In the genomic region with DNA sequence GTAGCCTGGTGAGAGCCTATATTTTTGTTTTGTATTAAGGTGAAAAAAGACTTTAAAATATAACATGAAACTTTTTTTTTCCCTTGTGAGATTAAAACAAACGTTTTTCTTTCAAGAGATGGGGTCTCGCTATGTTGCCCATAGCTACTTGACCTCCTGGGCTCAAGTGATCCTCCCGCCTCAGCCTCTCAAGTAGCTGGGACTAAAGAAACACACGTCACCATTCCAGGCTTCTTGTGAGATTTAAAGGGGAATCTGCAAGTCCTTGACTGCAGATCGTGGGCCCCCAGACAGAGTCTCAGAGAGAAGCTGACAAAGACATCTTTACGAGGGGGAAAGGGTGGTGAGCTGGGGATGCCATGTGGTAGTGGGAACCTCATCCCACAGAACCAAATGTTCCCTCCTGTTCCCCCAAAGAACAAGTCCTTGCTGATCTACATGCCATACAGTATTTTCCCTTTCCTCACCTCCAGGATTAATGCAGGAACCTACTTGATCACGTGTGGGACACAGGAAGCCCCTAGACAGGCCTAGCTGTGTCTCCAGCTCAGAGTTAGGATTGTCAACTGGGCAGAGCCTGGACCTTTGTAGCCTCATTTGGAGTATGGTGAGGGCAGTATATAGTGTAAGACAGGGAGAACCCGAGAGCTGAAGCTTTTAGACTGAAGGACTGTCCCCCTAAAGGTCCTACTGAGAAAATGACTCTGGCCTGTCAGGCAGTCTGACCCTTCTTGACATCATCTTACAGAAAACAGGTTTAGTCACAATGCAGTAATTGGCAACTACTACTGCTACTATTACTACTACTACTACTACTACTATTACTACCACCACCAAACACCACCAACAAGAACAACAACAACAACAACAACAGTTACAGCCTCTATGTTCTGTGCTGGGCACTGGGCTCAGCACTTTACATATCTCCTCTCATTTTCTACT, we compare ENCODE assay signal across 1 cellular context.
TF ChIP-seq lines count a peak whose summit lies in the region.

No MANE protein-coding gene starts in this region.

TF ChIP-seq in HEK293, 187 proteins besides CTCF, POLR2A, EP300 and RAD21 (continued from another document and continues in another):
- TF ChIP-seq, protein P1, sequence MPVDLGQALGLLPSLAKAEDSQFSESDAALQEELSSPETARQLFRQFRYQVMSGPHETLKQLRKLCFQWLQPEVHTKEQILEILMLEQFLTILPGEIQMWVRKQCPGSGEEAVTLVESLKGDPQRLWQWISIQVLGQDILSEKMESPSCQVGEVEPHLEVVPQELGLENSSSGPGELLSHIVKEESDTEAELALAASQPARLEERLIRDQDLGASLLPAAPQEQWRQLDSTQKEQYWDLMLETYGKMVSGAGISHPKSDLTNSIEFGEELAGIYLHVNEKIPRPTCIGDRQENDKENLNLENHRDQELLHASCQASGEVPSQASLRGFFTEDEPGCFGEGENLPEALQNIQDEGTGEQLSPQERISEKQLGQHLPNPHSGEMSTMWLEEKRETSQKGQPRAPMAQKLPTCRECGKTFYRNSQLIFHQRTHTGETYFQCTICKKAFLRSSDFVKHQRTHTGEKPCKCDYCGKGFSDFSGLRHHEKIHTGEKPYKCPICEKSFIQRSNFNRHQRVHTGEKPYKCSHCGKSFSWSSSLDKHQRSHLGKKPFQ (tag by site-specific recombination; IDR thresholded peaks at IDR 0.05), result no peak
- TF ChIP-seq, protein P2, sequence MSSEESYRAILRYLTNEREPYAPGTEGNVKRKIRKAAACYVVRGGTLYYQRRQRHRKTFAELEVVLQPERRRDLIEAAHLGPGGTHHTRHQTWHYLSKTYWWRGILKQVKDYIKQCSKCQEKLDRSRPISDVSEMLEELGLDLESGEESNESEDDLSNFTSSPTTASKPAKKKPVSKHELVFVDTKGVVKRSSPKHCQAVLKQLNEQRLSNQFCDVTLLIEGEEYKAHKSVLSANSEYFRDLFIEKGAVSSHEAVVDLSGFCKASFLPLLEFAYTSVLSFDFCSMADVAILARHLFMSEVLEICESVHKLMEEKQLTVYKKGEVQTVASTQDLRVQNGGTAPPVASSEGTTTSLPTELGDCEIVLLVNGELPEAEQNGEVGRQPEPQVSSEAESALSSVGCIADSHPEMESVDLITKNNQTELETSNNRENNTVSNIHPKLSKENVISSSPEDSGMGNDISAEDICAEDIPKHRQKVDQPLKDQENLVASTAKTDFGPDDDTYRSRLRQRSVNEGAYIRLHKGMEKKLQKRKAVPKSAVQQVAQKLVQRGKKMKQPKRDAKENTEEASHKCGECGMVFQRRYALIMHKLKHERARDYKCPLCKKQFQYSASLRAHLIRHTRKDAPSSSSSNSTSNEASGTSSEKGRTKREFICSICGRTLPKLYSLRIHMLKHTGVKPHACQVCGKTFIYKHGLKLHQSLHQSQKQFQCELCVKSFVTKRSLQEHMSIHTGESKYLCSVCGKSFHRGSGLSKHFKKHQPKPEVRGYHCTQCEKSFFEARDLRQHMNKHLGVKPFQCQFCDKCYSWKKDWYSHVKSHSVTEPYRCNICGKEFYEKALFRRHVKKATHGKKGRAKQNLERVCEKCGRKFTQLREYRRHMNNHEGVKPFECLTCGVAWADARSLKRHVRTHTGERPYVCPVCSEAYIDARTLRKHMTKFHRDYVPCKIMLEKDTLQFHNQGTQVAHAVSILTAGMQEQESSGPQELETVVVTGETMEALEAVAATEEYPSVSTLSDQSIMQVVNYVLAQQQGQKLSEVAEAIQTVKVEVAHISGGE (tag by site-specific recombination; conservative IDR thresholded peaks at IDR 0.05; ENCODE audit: low read depth), result no peak
- no peak for TF ChIP-seq GLIS2 (tag by site-specific recombination; IDR thresholded peaks at IDR 0.05)
- TF ChIP-seq ZNF501 (tag by site-specific recombination; IDR thresholded peaks at IDR 0.05), result no peak
- peak; percentile 78 for TF ChIP-seq ZNF121 (tag by site-specific recombination; IDR thresholded peaks at IDR 0.05)
- no peak for TF ChIP-seq ZNF174 (tag by site-specific recombination; IDR thresholded peaks at IDR 0.05)
- TF ChIP-seq ZNF560 (tag by site-specific recombination; IDR thresholded peaks at IDR 0.05; ENCODE audit: borderline replicate concordance), result no peak
- no peak for TF ChIP-seq ZNF548 (tag by site-specific recombination; IDR thresholded peaks at IDR 0.05)
- TF ChIP-seq ZNF214 (tag by site-specific recombination; IDR thresholded peaks at IDR 0.05; ENCODE audit: borderline replicate concordance), result no peak
- TF ChIP-seq OSR2 (tag by site-specific recombination; IDR thresholded peaks at IDR 0.05), result peak; percentile 91
- TF ChIP-seq, protein P3, sequence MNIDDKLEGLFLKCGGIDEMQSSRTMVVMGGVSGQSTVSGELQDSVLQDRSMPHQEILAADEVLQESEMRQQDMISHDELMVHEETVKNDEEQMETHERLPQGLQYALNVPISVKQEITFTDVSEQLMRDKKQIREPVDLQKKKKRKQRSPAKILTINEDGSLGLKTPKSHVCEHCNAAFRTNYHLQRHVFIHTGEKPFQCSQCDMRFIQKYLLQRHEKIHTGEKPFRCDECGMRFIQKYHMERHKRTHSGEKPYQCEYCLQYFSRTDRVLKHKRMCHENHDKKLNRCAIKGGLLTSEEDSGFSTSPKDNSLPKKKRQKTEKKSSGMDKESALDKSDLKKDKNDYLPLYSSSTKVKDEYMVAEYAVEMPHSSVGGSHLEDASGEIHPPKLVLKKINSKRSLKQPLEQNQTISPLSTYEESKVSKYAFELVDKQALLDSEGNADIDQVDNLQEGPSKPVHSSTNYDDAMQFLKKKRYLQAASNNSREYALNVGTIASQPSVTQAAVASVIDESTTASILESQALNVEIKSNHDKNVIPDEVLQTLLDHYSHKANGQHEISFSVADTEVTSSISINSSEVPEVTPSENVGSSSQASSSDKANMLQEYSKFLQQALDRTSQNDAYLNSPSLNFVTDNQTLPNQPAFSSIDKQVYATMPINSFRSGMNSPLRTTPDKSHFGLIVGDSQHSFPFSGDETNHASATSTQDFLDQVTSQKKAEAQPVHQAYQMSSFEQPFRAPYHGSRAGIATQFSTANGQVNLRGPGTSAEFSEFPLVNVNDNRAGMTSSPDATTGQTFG (tag by site-specific recombination; IDR thresholded peaks at IDR 0.05; ENCODE audit: borderline replicate concordance), result no peak
- TF ChIP-seq MYNN (tag by site-specific recombination; IDR thresholded peaks at IDR 0.05; ENCODE audit: borderline replicate concordance), result peak; percentile 34; the same call in 1 of the 2 replicates
- no peak for TF ChIP-seq ZNF621 (tag by site-specific recombination; IDR thresholded peaks at IDR 0.05)
- TF ChIP-seq ZNF558 (tag by site-specific recombination; IDR thresholded peaks at IDR 0.05), result 0 out of 2 replicates have a peak, but pooled peaks have one; percentile 56
- TF ChIP-seq, protein P4, sequence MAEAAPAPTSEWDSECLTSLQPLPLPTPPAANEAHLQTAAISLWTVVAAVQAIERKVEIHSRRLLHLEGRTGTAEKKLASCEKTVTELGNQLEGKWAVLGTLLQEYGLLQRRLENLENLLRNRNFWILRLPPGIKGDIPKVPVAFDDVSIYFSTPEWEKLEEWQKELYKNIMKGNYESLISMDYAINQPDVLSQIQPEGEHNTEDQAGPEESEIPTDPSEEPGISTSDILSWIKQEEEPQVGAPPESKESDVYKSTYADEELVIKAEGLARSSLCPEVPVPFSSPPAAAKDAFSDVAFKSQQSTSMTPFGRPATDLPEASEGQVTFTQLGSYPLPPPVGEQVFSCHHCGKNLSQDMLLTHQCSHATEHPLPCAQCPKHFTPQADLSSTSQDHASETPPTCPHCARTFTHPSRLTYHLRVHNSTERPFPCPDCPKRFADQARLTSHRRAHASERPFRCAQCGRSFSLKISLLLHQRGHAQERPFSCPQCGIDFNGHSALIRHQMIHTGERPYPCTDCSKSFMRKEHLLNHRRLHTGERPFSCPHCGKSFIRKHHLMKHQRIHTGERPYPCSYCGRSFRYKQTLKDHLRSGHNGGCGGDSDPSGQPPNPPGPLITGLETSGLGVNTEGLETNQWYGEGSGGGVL (tag by site-specific recombination; IDR thresholded peaks at IDR 0.05), result no peak
- TF ChIP-seq, protein P5, sequence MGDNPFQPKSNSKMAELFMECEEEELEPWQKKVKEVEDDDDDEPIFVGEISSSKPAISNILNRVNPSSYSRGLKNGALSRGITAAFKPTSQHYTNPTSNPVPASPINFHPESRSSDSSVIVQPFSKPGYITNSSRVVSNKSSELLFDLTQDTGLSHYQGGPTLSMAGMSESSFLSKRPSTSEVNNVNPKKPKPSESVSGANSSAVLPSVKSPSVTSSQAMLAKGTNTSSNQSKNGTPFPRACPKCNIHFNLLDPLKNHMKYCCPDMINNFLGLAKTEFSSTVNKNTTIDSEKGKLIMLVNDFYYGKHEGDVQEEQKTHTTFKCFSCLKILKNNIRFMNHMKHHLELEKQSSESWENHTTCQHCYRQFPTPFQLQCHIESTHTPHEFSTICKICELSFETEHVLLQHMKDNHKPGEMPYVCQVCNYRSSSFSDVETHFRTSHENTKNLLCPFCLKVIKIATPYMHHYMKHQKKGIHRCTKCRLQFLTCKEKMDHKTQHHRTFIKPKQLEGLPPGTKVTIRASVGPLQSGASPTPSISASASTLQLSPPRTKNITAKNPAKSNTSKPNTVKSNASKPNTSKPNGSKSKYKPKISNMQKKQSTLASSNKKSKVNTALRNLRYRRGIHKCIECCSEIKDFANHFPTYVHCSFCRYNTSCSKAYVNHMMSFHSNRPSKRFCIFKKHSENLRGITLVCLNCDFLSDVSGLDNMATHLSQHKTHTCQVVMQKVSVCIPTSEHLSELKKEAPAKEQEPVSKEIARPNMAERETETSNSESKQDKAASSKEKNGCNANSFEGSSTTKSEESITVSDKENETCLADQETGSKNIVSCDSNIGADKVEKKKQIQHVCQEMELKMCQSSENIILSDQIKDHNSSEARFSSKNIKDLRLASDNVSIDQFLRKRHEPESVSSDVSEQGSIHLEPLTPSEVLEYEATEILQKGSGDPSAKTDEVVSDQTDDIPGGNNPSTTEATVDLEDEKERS (tag by site-specific recombination; IDR thresholded peaks at IDR 0.05), result no peak
- TF ChIP-seq, protein P6, sequence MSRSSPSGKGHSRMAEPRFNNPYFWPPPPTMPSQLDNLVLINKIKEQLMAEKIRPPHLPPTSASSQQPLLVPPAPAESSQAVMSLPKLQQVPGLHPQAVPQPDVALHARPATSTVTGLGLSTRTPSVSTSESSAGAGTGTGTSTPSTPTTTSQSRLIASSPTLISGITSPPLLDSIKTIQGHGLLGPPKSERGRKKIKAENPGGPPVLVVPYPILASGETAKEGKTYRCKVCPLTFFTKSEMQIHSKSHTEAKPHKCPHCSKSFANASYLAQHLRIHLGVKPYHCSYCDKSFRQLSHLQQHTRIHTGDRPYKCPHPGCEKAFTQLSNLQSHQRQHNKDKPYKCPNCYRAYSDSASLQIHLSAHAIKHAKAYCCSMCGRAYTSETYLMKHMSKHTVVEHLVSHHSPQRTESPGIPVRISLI (tag by site-specific recombination; IDR thresholded peaks at IDR 0.05), result no peak
- TF ChIP-seq ZNF529 (tag by site-specific recombination; IDR thresholded peaks at IDR 0.05; ENCODE audit: insufficient replicate concordance), result no peak
- no peak for TF ChIP-seq ZNF549 (tag by site-specific recombination; IDR thresholded peaks at IDR 0.05)
- TF ChIP-seq, protein P7, sequence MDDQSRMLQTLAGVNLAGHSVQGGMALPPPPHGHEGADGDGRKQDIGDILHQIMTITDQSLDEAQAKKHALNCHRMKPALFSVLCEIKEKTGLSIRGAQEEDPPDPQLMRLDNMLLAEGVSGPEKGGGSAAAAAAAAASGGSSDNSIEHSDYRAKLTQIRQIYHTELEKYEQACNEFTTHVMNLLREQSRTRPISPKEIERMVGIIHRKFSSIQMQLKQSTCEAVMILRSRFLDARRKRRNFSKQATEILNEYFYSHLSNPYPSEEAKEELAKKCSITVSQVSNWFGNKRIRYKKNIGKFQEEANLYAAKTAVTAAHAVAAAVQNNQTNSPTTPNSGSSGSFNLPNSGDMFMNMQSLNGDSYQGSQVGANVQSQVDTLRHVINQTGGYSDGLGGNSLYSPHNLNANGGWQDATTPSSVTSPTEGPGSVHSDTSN (CRISPR knock-in tag; IDR thresholded peaks at IDR 0.05), result no peak
- TF ChIP-seq, protein P8, sequence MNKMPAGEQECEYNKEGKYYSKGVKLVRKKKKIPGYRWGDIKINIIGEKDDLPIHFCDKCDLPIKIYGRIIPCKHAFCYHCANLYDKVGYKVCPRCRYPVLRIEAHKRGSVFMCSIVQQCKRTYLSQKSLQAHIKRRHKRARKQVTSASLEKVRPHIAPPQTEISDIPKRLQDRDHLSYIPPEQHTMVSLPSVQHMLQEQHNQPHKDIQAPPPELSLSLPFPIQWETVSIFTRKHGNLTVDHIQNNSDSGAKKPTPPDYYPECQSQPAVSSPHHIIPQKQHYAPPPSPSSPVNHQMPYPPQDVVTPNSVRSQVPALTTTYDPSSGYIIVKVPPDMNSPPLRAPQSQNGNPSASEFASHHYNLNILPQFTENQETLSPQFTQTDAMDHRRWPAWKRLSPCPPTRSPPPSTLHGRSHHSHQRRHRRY (tag by site-specific recombination; IDR thresholded peaks at IDR 0.05), result no peak
- no peak for TF ChIP-seq ZNF530 (tag by site-specific recombination; IDR thresholded peaks at IDR 0.05; ENCODE audit: low read depth)
- TF ChIP-seq GLI4 (tag by site-specific recombination; IDR thresholded peaks at IDR 0.05), result no peak
- TF ChIP-seq, protein P9, sequence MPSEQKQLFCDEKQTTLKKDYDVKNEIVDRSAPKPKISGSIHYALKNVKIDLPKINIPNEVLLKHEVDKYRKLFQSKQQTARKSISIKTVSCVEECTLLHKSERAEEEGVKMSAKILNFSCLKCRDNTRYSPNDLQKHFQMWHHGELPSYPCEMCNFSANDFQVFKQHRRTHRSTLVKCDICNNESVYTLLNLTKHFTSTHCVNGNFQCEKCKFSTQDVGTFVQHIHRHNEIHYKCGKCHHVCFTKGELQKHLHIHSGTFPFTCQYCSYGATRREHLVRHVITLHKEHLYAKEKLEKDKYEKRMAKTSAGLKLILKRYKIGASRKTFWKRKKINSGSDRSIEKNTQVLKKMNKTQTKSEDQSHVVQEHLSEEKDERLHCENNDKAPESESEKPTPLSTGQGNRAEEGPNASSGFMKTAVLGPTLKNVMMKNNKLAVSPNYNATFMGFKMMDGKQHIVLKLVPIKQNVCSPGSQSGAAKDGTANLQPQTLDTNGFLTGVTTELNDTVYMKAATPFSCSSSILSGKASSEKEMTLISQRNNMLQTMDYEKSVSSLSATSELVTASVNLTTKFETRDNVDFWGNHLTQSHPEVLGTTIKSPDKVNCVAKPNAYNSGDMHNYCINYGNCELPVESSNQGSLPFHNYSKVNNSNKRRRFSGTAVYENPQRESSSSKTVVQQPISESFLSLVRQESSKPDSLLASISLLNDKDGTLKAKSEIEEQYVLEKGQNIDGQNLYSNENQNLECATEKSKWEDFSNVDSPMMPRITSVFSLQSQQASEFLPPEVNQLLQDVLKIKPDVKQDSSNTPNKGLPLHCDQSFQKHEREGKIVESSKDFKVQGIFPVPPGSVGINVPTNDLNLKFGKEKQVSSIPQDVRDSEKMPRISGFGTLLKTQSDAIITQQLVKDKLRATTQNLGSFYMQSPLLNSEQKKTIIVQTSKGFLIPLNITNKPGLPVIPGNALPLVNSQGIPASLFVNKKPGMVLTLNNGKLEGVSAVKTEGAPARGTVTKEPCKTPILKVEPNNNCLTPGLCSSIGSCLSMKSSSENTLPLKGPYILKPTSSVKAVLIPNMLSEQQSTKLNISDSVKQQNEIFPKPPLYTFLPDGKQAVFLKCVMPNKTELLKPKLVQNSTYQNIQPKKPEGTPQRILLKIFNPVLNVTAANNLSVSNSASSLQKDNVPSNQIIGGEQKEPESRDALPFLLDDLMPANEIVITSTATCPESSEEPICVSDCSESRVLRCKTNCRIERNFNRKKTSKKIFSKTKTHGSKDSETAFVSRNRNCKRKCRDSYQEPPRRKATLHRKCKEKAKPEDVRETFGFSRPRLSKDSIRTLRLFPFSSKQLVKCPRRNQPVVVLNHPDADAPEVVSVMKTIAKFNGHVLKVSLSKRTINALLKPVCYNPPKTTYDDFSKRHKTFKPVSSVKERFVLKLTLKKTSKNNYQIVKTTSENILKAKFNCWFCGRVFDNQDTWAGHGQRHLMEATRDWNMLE (tag by site-specific recombination; conservative IDR thresholded peaks at IDR 0.05; ENCODE audit: low read depth), result no peak
- no peak for TF ChIP-seq MEIS1 (CRISPR knock-in tag; IDR thresholded peaks at IDR 0.05; ENCODE audit: borderline replicate concordance)
- no peak for TF ChIP-seq ZNF133 (tag by site-specific recombination; IDR thresholded peaks at IDR 0.05)
- TF ChIP-seq ZNF335 (tag by site-specific recombination; conservative IDR thresholded peaks at IDR 0.05), result peak; percentile 16; the same call in 1 of the 2 replicates
- TF ChIP-seq ZNF202 (tag by site-specific recombination; IDR thresholded peaks at IDR 0.05; ENCODE audit: borderline replicate concordance), result no peak
